20 cellular contexts compared by ENCODE assay signal in genomic region chr10:125774581-125775191, GRCh38. TPM values are rescaled to one million over a fixed set of nuclear protein-coding genes. Genes with fewer than 3 reads are reported as not detected.
"Had no signal": no experiment of that assay in that cellular context is flagged by ENCODE, and none has a peak within 500 bp of the region (broad histone marks: within the 10 kb centered on the region; RNA-seq: fewer than 3 reads in every experiment).

No MANE protein-coding gene starts in this region.

- H3K9me3 ChIP-seq: esophagus muscularis mucosa, gastrocnemius medialis, heart right ventricle, lower lobe of right lung, right atrium auricular region, testis had no signal

- H3K36me3 ChIP-seq: esophagus muscularis mucosa, gastrocnemius medialis, heart right ventricle, lower lobe of right lung, right atrium auricular region had no signal

- H3K27ac ChIP-seq: epithelial cell of prostate, esophagus muscularis mucosa, gastrocnemius medialis, heart right ventricle, lower lobe of right lung, right atrium auricular region, testis, tibial nerve had no signal

- H3K27me3 Mint-ChIP-seq: stimulated activated naive CD8-positive, alpha-beta T cell treated with anti-CD3 and anti-CD28 coated beads, Interleukin-15, Interleukin-2, amounts not matched to agents 100 ng/mL and 50 ng/mL, for 24 hours had no signal

- H3K36me3 Mint-ChIP-seq: naive thymus-derived CD4-positive, alpha-beta T cell had no signal

- ATAC-seq: effector memory CD8-positive, alpha-beta T cell; gastrocnemius medialis had no signal

- H3K4me1 ChIP-seq: esophagus muscularis mucosa, gastrocnemius medialis, heart right ventricle, lower lobe of right lung, right atrium auricular region, testis, tibial nerve had no signal

- H3K9me3 Mint-ChIP-seq: effector memory CD8-positive, alpha-beta T cell; stimulated activated naive CD8-positive, alpha-beta T cell treated with anti-CD3 and anti-CD28 coated beads, Interleukin-15, Interleukin-2, amounts not matched to agents 100 ng/mL and 50 ng/mL, for 24 hours had no signal

- H3K27me3 ChIP-seq: gastrocnemius medialis, right atrium auricular region, testis had no signal

- FAIRE-seq: islet of Langerhans, small intestine had no signal

- H3K4me3 Mint-ChIP-seq: effector memory CD8-positive, alpha-beta T cell; naive thymus-derived CD4-positive, alpha-beta T cell; stimulated activated naive CD8-positive, alpha-beta T cell treated with anti-CD3 and anti-CD28 coated beads, Interleukin-15, Interleukin-2, amounts not matched to agents 100 ng/mL and 50 ng/mL, for 24 hours had no signal

- H3K27ac Mint-ChIP-seq: effector memory CD8-positive, alpha-beta T cell; naive thymus-derived CD4-positive, alpha-beta T cell; stimulated activated naive CD8-positive, alpha-beta T cell treated with anti-CD3 and anti-CD28 coated beads, Interleukin-15, Interleukin-2, amounts not matched to agents 100 ng/mL and 50 ng/mL, for 24 hours had no signal

- DNase-seq: effector memory CD8-positive, alpha-beta T cell; gastrocnemius medialis; heart right ventricle; hypothalamus; lower lobe of right lung; mesendoderm; naive thymus-derived CD4-positive, alpha-beta T cell; small intestine; stimulated activated CD4-positive, alpha-beta T cell treated with anti-CD3 and anti-CD28 coated beads, Interleukin-2, amount 100 ng/mL, for 48 hours; testis had no signal

- H3K4me3 ChIP-seq: gastrocnemius medialis, lower lobe of right lung had no signal

RNA-seq across cellular contexts. Expression of gene MMP21, which starts 0.9 kb away (rescaled TPM):
- total RNA-seq: esophagus muscularis mucosa, fibroblast of villous mesenchyme, gastrocnemius medialis, lower lobe of right lung, osteocyte had no signal
- polyA plus RNA-seq: naive thymus-derived CD4-positive, alpha-beta T cell; neural cell; urinary bladder had no signal
